In the genomic region with DNA sequence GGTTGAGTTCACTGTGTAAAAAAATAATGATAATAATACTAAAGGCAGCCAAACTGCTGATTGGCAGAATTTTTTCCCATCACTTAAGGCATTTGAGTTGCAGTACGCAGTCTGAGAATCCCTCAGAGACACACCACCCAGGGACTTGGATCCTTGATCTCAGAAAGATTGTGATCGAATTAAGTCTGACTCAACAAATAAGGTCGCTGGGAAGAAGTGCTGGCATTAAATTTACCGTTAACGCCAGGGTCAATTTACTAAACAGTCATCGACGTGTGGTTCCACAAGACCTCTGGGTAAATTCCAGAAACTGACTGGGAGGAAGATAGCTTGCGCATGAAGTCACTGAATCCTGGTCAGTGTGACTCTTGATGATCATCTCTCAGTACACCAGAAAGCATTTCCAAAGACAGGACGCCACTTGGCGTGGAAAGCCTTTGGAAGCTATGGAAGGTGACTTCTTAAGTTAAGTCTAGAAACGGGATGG, we compare ENCODE assay signal across 12 cellular contexts. TPM values are rescaled to one million over a fixed set of nuclear protein-coding genes. Genes with fewer than 3 reads are reported as not detected.
DNase-seq lines count a peak whose midpoint lies in the region; ATAC-seq and TF ChIP-seq lines count a peak whose summit lies in the region.
"Had no signal": no experiment of that assay in that cellular context is flagged by ENCODE, and none has a peak within 500 bp of the region (broad histone marks: within the 10 kb centered on the region; RNA-seq: fewer than 3 reads in every experiment).

No MANE protein-coding gene starts in this region.

- intact Hi-C loops in left ventricle myocardium superior (cut with micrococcal nuclease) (no loop called here), ovary (cut with DNase I) (no loop called here)

- TF ChIP-seq POLR2A in ovary (IDR thresholded peaks at IDR 0.05), result no peak

- ATAC-seq in left ventricle myocardium superior (peak; percentile 63), GM19035 (IDR thresholded peaks at IDR 0.05; ENCODE audit: unreplicated experiment) (no peak)
- ATAC-seq: activated CD4-positive, CD25-positive, alpha-beta regulatory T cell treated with anti-CD3 and anti-CD28 coated beads, Interleukin-2, amount 50 U/mL, for 24 hours; activated T-cell treated with anti-CD3 and anti-CD28 coated beads, Interleukin-2, amount 50 U/mL, for 72 hours had no signal

- H3K9me3 ChIP-seq in smooth muscle cell (replicated peaks; ENCODE audit: low read depth) (no peaks in the 10 kb centered on the region), ovary (no peaks in the 10 kb centered on the region)
- H3K9me3 ChIP-seq: esophagus muscularis mucosa had no signal

- no peak for TF ChIP-seq CTCF in smooth muscle cell (IDR thresholded peaks at IDR 0.05; ENCODE audit: borderline replicate concordance, insufficient read depth, poor library complexity, severe bottlenecking)
- no peak for TF ChIP-seq CTCF in ovary (IDR thresholded peaks at IDR 0.05)

- DNase-seq in H4 (ENCODE audit: low spot score), result peak; percentile 92
- peak; percentile 89 for DNase-seq in amniotic stem cell (lab: John Stamatoyannopoulos, UW)
- no peak for DNase-seq in left ventricle myocardium superior
- DNase-seq in smooth muscle cell (lab: John Stamatoyannopoulos, UW; ENCODE audit: unreplicated experiment), result no peak
- no peak for DNase-seq in activated CD4-positive, CD25-positive, alpha-beta regulatory T cell (lab: John Stamatoyannopoulos, UW)
- no peak for DNase-seq in hippocampal formation (lab: John Stamatoyannopoulos, UW)
- DNase-seq in ovary, result no peak
- DNase-seq: activated T-cell treated with anti-CD3 and anti-CD28 coated beads, Interleukin-2, amount 50 U/mL, for 72 hours; NCI-H510A had no signal

- 34% methylated on average over 11 of the region's 11 CpGs for WGBS in smooth muscle cell (ENCODE audit: low lambda C conversion rate)
- 84 to 89% (median 87%) methylated on average over 11 of the region's 11 CpGs for WGBS in ovary, 3 donors

- no peaks in the 10 kb centered on the region for H3K27me3 ChIP-seq in smooth muscle cell (ENCODE audit: low read depth)
- H3K27me3 ChIP-seq in ovary, result no peaks in the 10 kb centered on the region

- no peaks in the 10 kb centered on the region for H3K79me2 ChIP-seq in smooth muscle cell (ENCODE audit: low read depth)

- H3K9ac ChIP-seq in smooth muscle cell (ENCODE audit: low read depth), result peak overlapping the region; percentile 60

- no peaks in the 10 kb centered on the region for H3K4me1 ChIP-seq in smooth muscle cell (ENCODE audit: low read depth)
- peaks cover 1% of the 10 kb centered on the region for H3K4me1 ChIP-seq in ovary (ENCODE audit: insufficient read depth)

- H3K27ac ChIP-seq in smooth muscle cell (ENCODE audit: low read depth) (peak overlapping the region; percentile 71), ovary (no peak overlapping the region)
- H3K27ac ChIP-seq: esophagus muscularis mucosa had no signal

- peak overlapping the region; percentile 50 for H2AFZ ChIP-seq in smooth muscle cell (ENCODE audit: low read depth)

- H4K20me1 ChIP-seq in smooth muscle cell (ENCODE audit: low read depth), result no peaks in the 10 kb centered on the region

- no peak overlapping the region for H3K4me3 ChIP-seq in smooth muscle cell
- H3K4me3 ChIP-seq in ovary, result no peak overlapping the region
- H3K4me3 ChIP-seq: esophagus muscularis mucosa had no signal

- no peaks in the 10 kb centered on the region for H3F3A ChIP-seq in smooth muscle cell (ENCODE audit: low read depth)

- TF ChIP-seq EP300 in ovary (IDR thresholded peaks at IDR 0.05), result no peak

- H3K36me3 ChIP-seq in smooth muscle cell (ENCODE audit: low read depth) (no peaks in the 10 kb centered on the region), ovary (no peaks in the 10 kb centered on the region)
- H3K36me3 ChIP-seq: esophagus muscularis mucosa had no signal

- H3K4me2 ChIP-seq in smooth muscle cell, result peak overlapping the region; percentile 69

RNA-seq across cellular contexts. Expression of gene CGNL1, which starts 48.3 kb away (rescaled TPM):
- total RNA-seq in H4 (2014; rRNA removed; shearing (Covaris generic)), result 0.41 and 0.43 TPM in 2 replicates
- total RNA-seq in left ventricle myocardium superior (15.2 TPM), smooth muscle cell (9.5 and 10.7 TPM in 2 replicates), ovary (10 to 100 TPM in 4 of 7 donors, 1 to 10 TPM in 3; 7.8 to 26.1 (median 13.6) TPM)
- polyA plus RNA-seq in smooth muscle cell (4.2 and 6.3 TPM in 2 replicates), ovary (10 to 100 TPM in 1 of 2 donors, 1 to 10 TPM in 1; 8.1 to 24.0 TPM)
- total RNA-seq: activated T-cell treated with anti-CD3 and anti-CD28 coated beads, Interleukin-2, amount 50 U/mL, for 72 hours had no signal

Comparison
In these comparisons a context has a peak if more than half of its experiments do, and no peak if none do; other contexts are left out.
1. DNase-seq: peak in H4 (single experiment) and amniotic stem cell (single experiment); none in left ventricle myocardium superior (single experiment), smooth muscle cell (single experiment), activated CD4-positive, CD25-positive, alpha-beta regulatory T cell (0 of 4), hippocampal formation (0 of 2) and ovary (0 of 5).